ENCODE assay signal across 10 cellular contexts in genomic region chr4:152678841-152679240, GRCh38. TPM values are rescaled to one million over a fixed set of nuclear protein-coding genes. Genes with fewer than 3 reads are reported as not detected.
A peak's percentile ranks its signal among the peaks of the same experiment; 100 is the strongest.
DNase-seq lines count a peak whose midpoint lies in the region; ATAC-seq and TF ChIP-seq lines count a peak whose summit lies in the region.
"Had no signal": no experiment of that assay in that cellular context is flagged by ENCODE, and none has a peak within 500 bp of the region (broad histone marks: within the 10 kb centered on the region; RNA-seq: fewer than 3 reads in every experiment).

No MANE protein-coding gene starts in this region.

- no peaks in the 10 kb centered on the region for H3K36me3 Mint-ChIP-seq in natural killer cell

- H3K27me3 Mint-ChIP-seq in natural killer cell (ENCODE audit: low read depth in 2 of 2) = no peaks in the 10 kb centered on the region

- peaks cover 12 to 31% of the 10 kb centered on the region in 2 donors for H3K4me1 Mint-ChIP-seq in natural killer cell

- ATAC-seq in natural killer cell = no peak

- H3K27ac ChIP-seq in brain microvascular endothelial cell = no peak overlapping the region

- peak overlapping the region; percentile 93 for H3K4me3 Mint-ChIP-seq in natural killer cell

- no peak for TF ChIP-seq CTCF in GM06990 (IDR thresholded peaks at IDR 0.05; ENCODE audit: insufficient read depth, low read length, poor library complexity, severe bottlenecking)
- TF ChIP-seq CTCF in brain microvascular endothelial cell (IDR thresholded peaks at IDR 0.05; ENCODE audit: low read depth, low read length, missing control alignments) = no peak
- TF ChIP-seq CTCF in natural killer cell (IDR thresholded peaks at IDR 0.05) = no peak

- peak overlapping the region; percentile 41 to 84 for H3K27ac Mint-ChIP-seq in natural killer cell

- H3K36me3 ChIP-seq in GM06990 (ENCODE audit: control insufficient read depth, insufficient read depth, low read length) = no peaks in the 10 kb centered on the region
- H3K36me3 ChIP-seq in brain microvascular endothelial cell (replicated peaks) = no peaks in the 10 kb centered on the region

- in situ Hi-C loops in brain microvascular endothelial cell (cut with HindIII; ENCODE audit: low pct_ligation_motif_present, low sequenced_read_pairs) = no loop called here

- intact Hi-C loops in natural killer cell (cut with micrococcal nuclease) = no loop called here

- DNase-seq in GM06990 (ENCODE audit: extremely low read depth, insufficient read length) (no peak), NCI-H1092 (lab: John Stamatoyannopoulos, UW) (peak; percentile 4), brain microvascular endothelial cell (no peak), natural killer cell (no peak), SHP77 treated with DMSO at 0.1 percent for 48 hours (lab: John Stamatoyannopoulos, UW) (no peak), activated gamma-delta T cell (lab: John Stamatoyannopoulos, UW) (no peak), NCI-H2107 (lab: John Stamatoyannopoulos, UW) (no peak), NCI-H187 (lab: John Stamatoyannopoulos, UW) (no peak)
- DNase-seq: erythroblast, IMR-90 had no signal

- no peaks in the 10 kb centered on the region for H3K27me3 ChIP-seq in GM06990 (replicated peaks; ENCODE audit: control insufficient read depth, insufficient read depth, low read length)
- no peaks in the 10 kb centered on the region for H3K27me3 ChIP-seq in brain microvascular endothelial cell (replicated peaks)

- H3K9me3 Mint-ChIP-seq in natural killer cell = no peaks in the 10 kb centered on the region

- H3K4me3 ChIP-seq in GM06990 (replicated peaks; ENCODE audit: low read depth, low read length) (peak overlapping the region; percentile 71), brain microvascular endothelial cell (ENCODE audit: low read depth, low read length) (peak overlapping the region; percentile 20)

RNA-seq across cellular contexts. Expression of gene TMEM154, which starts 1.0 kb away (rescaled TPM):
- 10 to 100 TPM in 2 of 3 donors, 1 to 10 TPM in 1; 9.8 to 45.4 (median 10.5) TPM for total RNA-seq in natural killer cell
